In the genomic region with DNA sequence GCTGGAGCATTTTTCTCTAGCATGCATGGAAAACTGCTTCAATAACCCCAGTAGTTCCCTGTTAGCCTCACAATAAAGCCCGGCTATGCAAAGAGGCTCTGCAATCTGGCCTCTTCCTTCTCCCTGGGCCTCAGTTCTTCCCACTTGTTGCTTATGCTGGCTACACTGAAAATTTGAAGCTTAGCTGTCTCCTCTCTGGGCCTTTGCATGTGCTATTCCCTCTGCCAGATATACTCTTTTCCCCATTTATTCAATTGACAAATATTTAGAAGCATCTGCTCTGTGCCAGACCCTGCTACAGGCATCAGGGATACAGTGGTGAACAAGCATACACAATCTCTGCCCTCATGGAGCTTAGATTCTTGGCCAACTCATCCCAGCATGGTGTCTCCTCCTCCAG, we compare ENCODE assay signal across 19 cellular contexts. TPM values are rescaled to one million over a fixed set of nuclear protein-coding genes. Genes with fewer than 3 reads are reported as not detected.
DNase-seq lines count a peak whose midpoint lies in the region; ATAC-seq and TF ChIP-seq lines count a peak whose summit lies in the region.
"Had no signal": no experiment of that assay in that cellular context is flagged by ENCODE, and none has a peak within 500 bp of the region (broad histone marks: within the 10 kb centered on the region; RNA-seq: fewer than 3 reads in every experiment).

No MANE protein-coding gene starts in this region.

- no peak overlapping the region for H3K4me3 ChIP-seq in RWPE2 (ENCODE audit: severe bottlenecking)

- no peaks in the 10 kb centered on the region for H3K9me3 Mint-ChIP-seq in natural killer cell
- H3K9me3 Mint-ChIP-seq in natural killer cell treated with Interleukin-12 subunit alpha and Interleukin-12 subunit beta and Interleukin-15 and Interleukin-18, amount 100 ng/mL, for 72 hours, result no peaks in the 10 kb centered on the region
- H3K9me3 Mint-ChIP-seq in glutamatergic neuron (ENCODE audit: unreplicated experiment), result no peaks in the 10 kb centered on the region
- H3K9me3 Mint-ChIP-seq in type B pancreatic cell, result no peaks in the 10 kb centered on the region
- no peaks in the 10 kb centered on the region for H3K9me3 Mint-ChIP-seq in T-helper 2 cell treated with Interferon-gamma antibody and Interleukin-4, amounts not matched to agents 5 μg/mL and 100 μg/mL, for 36 hours

- intact Hi-C loops in natural killer cell (cut with micrococcal nuclease), result no loop called here

- peaks cover 4% of the 10 kb centered on the region; the same call in 1 of the 2 replicates for H3K36me3 ChIP-seq in RWPE2 (ENCODE audit: low read depth)

- peaks cover 10 to 29% of the 10 kb centered on the region in 2 donors for H3K4me1 Mint-ChIP-seq in natural killer cell
- H3K4me1 Mint-ChIP-seq in natural killer cell treated with Interleukin-12 subunit alpha and Interleukin-12 subunit beta and Interleukin-15 and Interleukin-18, amount 100 ng/mL, for 72 hours (ENCODE audit: low read depth in 2 of 2), result peaks cover 4 to 8% of the 10 kb centered on the region in 2 donors
- H3K4me1 Mint-ChIP-seq in glutamatergic neuron (ENCODE audit: low read depth, unreplicated experiment), result no peaks in the 10 kb centered on the region
- no peaks in the 10 kb centered on the region for H3K4me1 Mint-ChIP-seq in type B pancreatic cell (ENCODE audit: unreplicated experiment)
- H3K4me1 Mint-ChIP-seq in T-helper 2 cell treated with Interferon-gamma antibody and Interleukin-4, amounts not matched to agents 5 μg/mL and 100 μg/mL, for 36 hours (ENCODE audit: low read depth), result peaks cover 9% of the 10 kb centered on the region

- H3K4me1 ChIP-seq in RWPE2 (ENCODE audit: insufficient read depth, poor library complexity, severe bottlenecking), result peaks cover 19% of the 10 kb centered on the region

- H3K4me3 Mint-ChIP-seq in natural killer cell (peak overlapping the region; percentile 4), glutamatergic neuron (ENCODE audit: unreplicated experiment) (no peak overlapping the region), type B pancreatic cell (peak overlapping the region; percentile 7)
- H3K4me3 Mint-ChIP-seq in natural killer cell treated with Interleukin-12 subunit alpha and Interleukin-12 subunit beta and Interleukin-15 and Interleukin-18, amount 100 ng/mL, for 72 hours, result no peak overlapping the region
- no peak overlapping the region for H3K4me3 Mint-ChIP-seq in T-helper 2 cell treated with Interferon-gamma antibody and Interleukin-4, amounts not matched to agents 5 μg/mL and 100 μg/mL, for 36 hours

- H3K27ac Mint-ChIP-seq in natural killer cell (no peak overlapping the region), glutamatergic neuron (ENCODE audit: unreplicated experiment) (peak overlapping the region; percentile 10), type B pancreatic cell (no peak overlapping the region)
- no peak overlapping the region for H3K27ac Mint-ChIP-seq in natural killer cell treated with Interleukin-12 subunit alpha and Interleukin-12 subunit beta and Interleukin-15 and Interleukin-18, amount 100 ng/mL, for 72 hours
- H3K27ac Mint-ChIP-seq in T-helper 2 cell treated with Interferon-gamma antibody and Interleukin-4, amounts not matched to agents 5 μg/mL and 100 μg/mL, for 36 hours, result no peak overlapping the region

- H3K27ac ChIP-seq in RWPE2 (ENCODE audit: poor library complexity, severe bottlenecking), result peak overlapping the region; percentile 58

- no peaks in the 10 kb centered on the region for H3K36me3 Mint-ChIP-seq in natural killer cell
- no peaks in the 10 kb centered on the region for H3K36me3 Mint-ChIP-seq in natural killer cell treated with Interleukin-12 subunit alpha and Interleukin-12 subunit beta and Interleukin-15 and Interleukin-18, amount 100 ng/mL, for 72 hours
- H3K36me3 Mint-ChIP-seq in glutamatergic neuron (ENCODE audit: unreplicated experiment), result no peaks in the 10 kb centered on the region
- H3K36me3 Mint-ChIP-seq in type B pancreatic cell, result no peaks in the 10 kb centered on the region
- no peaks in the 10 kb centered on the region for H3K36me3 Mint-ChIP-seq in T-helper 2 cell treated with Interferon-gamma antibody and Interleukin-4, amounts not matched to agents 5 μg/mL and 100 μg/mL, for 36 hours (ENCODE audit: low read depth)

- ATAC-seq in natural killer cell (no peak), RWPE2 (ENCODE audit: low read depth) (no peak)
- ATAC-seq in natural killer cell treated with Interleukin-12 subunit alpha and Interleukin-12 subunit beta and Interleukin-15 and Interleukin-18, amount 100 ng/mL, for 72 hours, result no peak

- no peak for TF ChIP-seq CTCF in natural killer cell (IDR thresholded peaks at IDR 0.05)
- TF ChIP-seq CTCF in RWPE2 (IDR thresholded peaks at IDR 0.05; ENCODE audit: poor library complexity, severe bottlenecking), result no peak
- TF ChIP-seq CTCF in glutamatergic neuron (IDR thresholded peaks at IDR 0.05; ENCODE audit: partially characterized antibody, unreplicated experiment), result no peak
- TF ChIP-seq CTCF in type B pancreatic cell (conservative IDR thresholded peaks at IDR 0.05), result no peak

- no peak for DNase-seq in natural killer cell
- no peak for DNase-seq in natural killer cell treated with Interleukin-12 subunit alpha and Interleukin-12 subunit beta and Interleukin-15 and Interleukin-18, amount 100 ng/mL, for 72 hours (ENCODE audit: low spot score)
- DNase-seq in RWPE2 (ENCODE audit: low spot score), result no peak
- no peak for DNase-seq in glutamatergic neuron
- no peak for DNase-seq in type B pancreatic cell (ENCODE audit: extremely low spot score, unreplicated experiment)
- no peak for DNase-seq in NCI-H69 (lab: John Stamatoyannopoulos, UW)
- DNase-seq in DMS79 treated with DMSO at 0.1 percent for 48 hours (lab: John Stamatoyannopoulos, UW), result no peak
- DNase-seq in T-helper 2 cell treated with Interferon-gamma antibody and Interleukin-4, amounts not matched to agents 5 μg/mL and 100 μg/mL, for 36 hours (ENCODE audit: low spot score), result no peak
- DNase-seq: IMR-90, Karpas-422, MV-4-11, NCI-H1417, NCI-H187, NCI-H526, OCI-M1, Right ventricle myocardium superior had no signal

- H3K27me3 ChIP-seq in RWPE2 (ENCODE audit: insufficient read depth, poor library complexity, severe bottlenecking), result no peaks in the 10 kb centered on the region

- no peaks in the 10 kb centered on the region for H3K9me3 ChIP-seq in RWPE2 (ENCODE audit: severe bottlenecking)

- H3K27me3 Mint-ChIP-seq in natural killer cell (ENCODE audit: low read depth in 2 of 2) (peaks cover 0 to 6% of the 10 kb centered on the region in 2 donors), glutamatergic neuron (ENCODE audit: unreplicated experiment) (peaks cover 7% of the 10 kb centered on the region), type B pancreatic cell (peaks cover 11% of the 10 kb centered on the region)
- peaks cover 0 to 3% of the 10 kb centered on the region in 2 donors for H3K27me3 Mint-ChIP-seq in natural killer cell treated with Interleukin-12 subunit alpha and Interleukin-12 subunit beta and Interleukin-15 and Interleukin-18, amount 100 ng/mL, for 72 hours
- peaks cover 32% of the 10 kb centered on the region for H3K27me3 Mint-ChIP-seq in T-helper 2 cell treated with Interferon-gamma antibody and Interleukin-4, amounts not matched to agents 5 μg/mL and 100 μg/mL, for 36 hours (ENCODE audit: low read depth)

RNA-seq across cellular contexts. Expression of a gene that starts 15.3 kb away (rescaled TPM):
- total RNA-seq in natural killer cell (1 to 10 TPM; 2.5 to 5.8 (median 3.2) TPM), glutamatergic neuron (ENCODE audit: unreplicated experiment) (2.2 TPM), type B pancreatic cell (ENCODE audit: low replicate concordance) (20.0 and 67.7 TPM in 2 replicates)
- total RNA-seq in natural killer cell treated with Interleukin-12 subunit alpha and Interleukin-12 subunit beta and Interleukin-15 and Interleukin-18, amount 100 ng/mL, for 72 hours, result under 1 TPM in 1 of 2 donors, not detected in 1; 0.95 TPM
- total RNA-seq: H4, IMR-90, Right ventricle myocardium superior had no signal

RNA-seq across cellular contexts. Expression of a gene that starts 20.9 kb away (rescaled TPM):
- total RNA-seq in natural killer cell, result 100 to 1,000 TPM; 454 to 485 (median 482) TPM
- total RNA-seq in natural killer cell treated with Interleukin-12 subunit alpha and Interleukin-12 subunit beta and Interleukin-15 and Interleukin-18, amount 100 ng/mL, for 72 hours, result 10 to 100 TPM in 1 of 2 donors, 1 to 10 TPM in 1; 8.1 to 17.2 TPM
- total RNA-seq in glutamatergic neuron (ENCODE audit: unreplicated experiment), result 2.8 TPM
- total RNA-seq in type B pancreatic cell (ENCODE audit: low replicate concordance), result 0.75 and 0.93 TPM in 2 replicates
- total RNA-seq: IMR-90, M059J had no signal

RNA-seq across cellular contexts. Expression of a gene that starts 32.2 kb away (rescaled TPM):
- total RNA-seq in natural killer cell, result 10 to 100 TPM; 22.7 to 32.0 (median 31.7) TPM
- 10 to 100 TPM in 1 of 2 donors, 1 to 10 TPM in 1; 9.9 to 24.8 TPM for total RNA-seq in natural killer cell treated with Interleukin-12 subunit alpha and Interleukin-12 subunit beta and Interleukin-15 and Interleukin-18, amount 100 ng/mL, for 72 hours
- 11.4 TPM for total RNA-seq in glutamatergic neuron (ENCODE audit: unreplicated experiment)
- total RNA-seq in type B pancreatic cell (ENCODE audit: low replicate concordance), result 27.1 and 50.5 TPM in 2 replicates

RNA-seq across cellular contexts. Expression of a gene that starts 33.9 kb away (rescaled TPM):
- total RNA-seq in natural killer cell (10 to 100 TPM in 2 of 3 donors, 1 to 10 TPM in 1; 9.6 to 38.2 (median 19.7) TPM), glutamatergic neuron (ENCODE audit: unreplicated experiment) (not detected), type B pancreatic cell (ENCODE audit: low replicate concordance) (not detected in 2 replicates)
- total RNA-seq in natural killer cell treated with Interleukin-12 subunit alpha and Interleukin-12 subunit beta and Interleukin-15 and Interleukin-18, amount 100 ng/mL, for 72 hours, result not detected
- total RNA-seq: G401, H4, IMR-90, M059J, Right ventricle myocardium superior had no signal

RNA-seq across cellular contexts. Expression of a gene that starts 58.8 kb away (rescaled TPM):
- total RNA-seq in natural killer cell (100 to 1,000 TPM; 396 to 488 (median 437) TPM), glutamatergic neuron (ENCODE audit: unreplicated experiment) (412 TPM), type B pancreatic cell (ENCODE audit: low replicate concordance) (78.1 and 105 TPM in 2 replicates)
- 100 to 1,000 TPM; 203 to 249 TPM for total RNA-seq in natural killer cell treated with Interleukin-12 subunit alpha and Interleukin-12 subunit beta and Interleukin-15 and Interleukin-18, amount 100 ng/mL, for 72 hours

Comparison
In these comparisons a context has a peak if more than half of its experiments do, and no peak if none do; other contexts are left out.
1. H3K4me3 Mint-ChIP-seq: peak in natural killer cell (single experiment) and type B pancreatic cell (single experiment); none in natural killer cell treated with Interleukin-12 subunit alpha and Interleukin-12 subunit beta and Interleukin-15 and Interleukin-18, amount 100 ng/mL, for 72 hours (single experiment), glutamatergic neuron (single experiment) and T-helper 2 cell treated with Interferon-gamma antibody and Interleukin-4, amounts not matched to agents 5 μg/mL and 100 μg/mL, for 36 hours (single experiment).
2. RNA of a gene that starts 20.9 kb away (total RNA-seq): 454 to 485 TPM in natural killer cell; 8.1 to 17.2 TPM in natural killer cell treated with Interleukin-12 subunit alpha and Interleukin-12 subunit beta and Interleukin-15 and Interleukin-18, amount 100 ng/mL, for 72 hours, 2.8 TPM in glutamatergic neuron (single experiment) and 0.75 to 0.93 TPM in type B pancreatic cell; every median in the first group is over 10 times any median in the second.